Comparison of ENCODE assay signal across 14 cellular contexts in genomic region chr2:162025121-162025911, GRCh38. TPM values are rescaled to one million over a fixed set of nuclear protein-coding genes. Genes with fewer than 3 reads are reported as not detected.
DNase-seq lines count a peak whose midpoint lies in the region; ATAC-seq, FAIRE-seq and TF ChIP-seq lines count a peak whose summit lies in the region.
"Had no signal": no experiment of that assay in that cellular context is flagged by ENCODE, and none has a peak within 500 bp of the region (broad histone marks: within the 10 kb centered on the region; RNA-seq: fewer than 3 reads in every experiment).

No MANE protein-coding gene starts in this region.

- no peaks in the 10 kb centered on the region for H4K20me1 ChIP-seq in PC-3 (ENCODE audit: low read length)

- H3K27me3 Mint-ChIP-seq in activated naive CD4-positive, alpha-beta T cell treated with anti-CD3 and anti-CD28 coated beads, Interleukin-2, amount 10 ng/mL, durations not matched to agents 7 days and 5 days = no peaks in the 10 kb centered on the region
- H3K27me3 Mint-ChIP-seq: activated CD4-positive, alpha-beta memory T cell treated with anti-CD3 and anti-CD28 coated beads, Interleukin-2, amount 10 ng/mL, durations not matched to agents 7 days and 5 days had no signal

- no peaks in the 10 kb centered on the region for H3K9me3 ChIP-seq in PC-3 (ENCODE audit: low read length)
- no peaks in the 10 kb centered on the region for H3K9me3 ChIP-seq in effector memory CD4-positive, alpha-beta T cell (ENCODE audit: control insufficient read depth, low read length)
- H3K9me3 ChIP-seq: gastroesophageal sphincter, SJSA1 had no signal

- FAIRE-seq in urothelium cell line (lab: Jason Lieb, UNC) (peak; percentile 17), GM19239 (lab: Jason Lieb, UNC) (no peak)

- H3K4me1 Mint-ChIP-seq in activated naive CD4-positive, alpha-beta T cell treated with anti-CD3 and anti-CD28 coated beads, Interleukin-2, amount 10 ng/mL, durations not matched to agents 7 days and 5 days = peaks cover 53% of the 10 kb centered on the region

- H3K27me3 ChIP-seq in PC-3 (ENCODE audit: low read length) (no peaks in the 10 kb centered on the region), foreskin keratinocyte (no peaks in the 10 kb centered on the region)
- H3K27me3 ChIP-seq in effector memory CD4-positive, alpha-beta T cell (replicated peaks; ENCODE audit: control insufficient read depth, insufficient read depth, low read length, poor library complexity, severe bottlenecking) = no peaks in the 10 kb centered on the region
- H3K27me3 ChIP-seq: cardiac muscle cell, gastroesophageal sphincter had no signal

- H3K9me2 ChIP-seq in PC-3 (replicated peaks; ENCODE audit: low read length) = no peaks in the 10 kb centered on the region

- no peaks in the 10 kb centered on the region for H3K9me3 Mint-ChIP-seq in activated naive CD4-positive, alpha-beta T cell treated with anti-CD3 and anti-CD28 coated beads, Interleukin-2, amount 10 ng/mL, durations not matched to agents 7 days and 5 days
- H3K9me3 Mint-ChIP-seq: activated CD4-positive, alpha-beta memory T cell treated with anti-CD3 and anti-CD28 coated beads, Interleukin-2, amount 10 ng/mL, durations not matched to agents 7 days and 5 days had no signal

- intact Hi-C loops in PC-3 (cut with micrococcal nuclease) = loop anchor here (1.0 to 5.0 kb wide), 4 partner anchors 47 to 97 kb away; partner anchors contain the start of gene DPP4

- ATAC-seq in PC-3 (peak; percentile 62), foreskin keratinocyte (no peak)
- ATAC-seq: gastroesophageal sphincter had no signal

- H2AFZ ChIP-seq in PC-3 (ENCODE audit: low read length) = no peak overlapping the region

- no peak overlapping the region for H3K4me3 Mint-ChIP-seq in activated naive CD4-positive, alpha-beta T cell treated with anti-CD3 and anti-CD28 coated beads, Interleukin-2, amount 10 ng/mL, durations not matched to agents 7 days and 5 days
- H3K4me3 Mint-ChIP-seq: activated CD4-positive, alpha-beta memory T cell treated with anti-CD3 and anti-CD28 coated beads, Interleukin-2, amount 10 ng/mL, durations not matched to agents 7 days and 5 days had no signal

- CTCF ChIA-PET in activated naive CD4-positive, alpha-beta T cell treated with anti-CD3 and anti-CD28 coated beads, Interleukin-2, amount 10 ng/mL, durations not matched to agents 7 days and 5 days (lab: Charles Lee) = no interaction called here
- CTCF ChIA-PET in PC-3 (lab: Charles Lee) = interaction anchor here (0.6 kb wide), 1 partner anchor 647 kb away, joined by 3 read pairs; no protein-coding TSS in a partner anchor

- POLR2A ChIA-PET in PC-3 (lab: Charles Lee; ENCODE audit: unreplicated experiment) = no interaction called here

- peaks cover 88% of the 10 kb centered on the region for H3K36me3 Mint-ChIP-seq in activated naive CD4-positive, alpha-beta T cell treated with anti-CD3 and anti-CD28 coated beads, Interleukin-2, amount 10 ng/mL, durations not matched to agents 7 days and 5 days

- no peak for TF ChIP-seq CTCF in PC-3 (conservative IDR thresholded peaks at IDR 0.05; ENCODE audit: low read depth, low read length)
- no peak for TF ChIP-seq CTCF in fibroblast of pulmonary artery (IDR thresholded peaks at IDR 0.05; ENCODE audit: low read length, missing control alignments)
- no peak for TF ChIP-seq CTCF in foreskin keratinocyte (conservative IDR thresholded peaks at IDR 0.05)

- H3K36me3 ChIP-seq in PC-3 (ENCODE audit: low read depth, low read length) = no peaks in the 10 kb centered on the region
- peaks cover 7% of the 10 kb centered on the region for H3K36me3 ChIP-seq in effector memory CD4-positive, alpha-beta T cell (ENCODE audit: control insufficient read depth, insufficient read depth, low read length)
- H3K36me3 ChIP-seq: cardiac muscle cell, gastroesophageal sphincter, SJSA1 had no signal

- H3K27ac ChIP-seq in PC-3 (ENCODE audit: low read length) = peak overlapping the region; percentile 77
- no peak overlapping the region for H3K27ac ChIP-seq in effector memory CD4-positive, alpha-beta T cell (ENCODE audit: insufficient read depth, low read length, poor library complexity, severe bottlenecking)
- H3K27ac ChIP-seq in foreskin keratinocyte = no peak overlapping the region
- H3K27ac ChIP-seq: cardiac muscle cell, gastroesophageal sphincter, SJSA1 had no signal

- H3F3A ChIP-seq in PC-3 (ENCODE audit: low read length, unreplicated experiment) = peaks cover 5% of the 10 kb centered on the region

- H3K4me3 ChIP-seq in PC-3 (ENCODE audit: low read length) = peak overlapping the region; percentile 23; the same call in 1 of the 2 replicates
- H3K4me3 ChIP-seq in fibroblast of pulmonary artery (replicated peaks; ENCODE audit: low read depth, low read length) = no peak overlapping the region
- no peak overlapping the region for H3K4me3 ChIP-seq in effector memory CD4-positive, alpha-beta T cell (ENCODE audit: insufficient read depth, low read depth, low read length, poor library complexity, severe bottlenecking)
- H3K4me3 ChIP-seq: cardiac muscle cell, gastroesophageal sphincter, SJSA1 had no signal

- DNase-seq in activated naive CD4-positive, alpha-beta T cell treated with anti-CD3 and anti-CD28 coated beads, Interleukin-2, amount 10 ng/mL, durations not matched to agents 7 days and 5 days = no peak
- DNase-seq in activated naive CD4-positive, alpha-beta T cell treated with Interleukin-2 at 50 U/mL for 16 hours = no peak
- DNase-seq in PC-3 = peak; percentile 91
- peak; percentile 39 for DNase-seq in fibroblast of pulmonary artery (ENCODE audit: low read depth)
- peak; percentile 40 for DNase-seq in urothelium cell line (ENCODE audit: low spot score)
- no peak for DNase-seq in GM19239 (ENCODE audit: insufficient read length, low spot score)
- no peak for DNase-seq in effector memory CD4-positive, alpha-beta T cell
- no peak for DNase-seq in foreskin keratinocyte
- DNase-seq: activated CD4-positive, alpha-beta memory T cell treated with anti-CD3 and anti-CD28 coated beads, Interleukin-2, amount 10 ng/mL, durations not matched to agents 7 days and 5 days; C1 segment of cervical spinal cord; NCI-H446 had no signal

- H3K27ac Mint-ChIP-seq in activated naive CD4-positive, alpha-beta T cell treated with anti-CD3 and anti-CD28 coated beads, Interleukin-2, amount 10 ng/mL, durations not matched to agents 7 days and 5 days = peak overlapping the region; percentile 3

- peaks cover 71% of the 10 kb centered on the region for H3K4me1 ChIP-seq in PC-3 (ENCODE audit: insufficient read depth, low read length)
- H3K4me1 ChIP-seq in effector memory CD4-positive, alpha-beta T cell (ENCODE audit: control insufficient read depth, insufficient read depth, low read length, poor library complexity, severe bottlenecking) = no peaks in the 10 kb centered on the region
- H3K4me1 ChIP-seq in foreskin keratinocyte = peaks cover 14% of the 10 kb centered on the region
- H3K4me1 ChIP-seq: gastroesophageal sphincter, SJSA1 had no signal

- BruUV-seq in PC-3 (replicated peaks; lab: Mats Ljungman, UMichigan) = no TSS peak

- H3K79me2 ChIP-seq in PC-3 (ENCODE audit: low read length) = no peaks in the 10 kb centered on the region

- H3K4me2 ChIP-seq in PC-3 (ENCODE audit: low read length) = peak overlapping the region; percentile 61

- H3K9ac ChIP-seq in PC-3 (ENCODE audit: low read length) = peak overlapping the region; percentile 9; the same call in 1 of the 2 replicates

RNA-seq across cellular contexts. Expression of gene DPP4, which starts 48.7 kb away (rescaled TPM):
- total RNA-seq in PC-3 (2014; rRNA removed) = 14.8 and 23.3 TPM in 2 replicates
- 0.99 and 2.8 TPM in 2 replicates for total RNA-seq in foreskin keratinocyte
- polyA plus RNA-seq in foreskin keratinocyte = 0.43 and 1.00 TPM in 2 replicates
- total RNA-seq: cardiac muscle cell, SJSA1 had no signal

Comparison
In these comparisons a context has a peak if more than half of its experiments do, and no peak if none do; other contexts are left out.
1. DNase-seq: peak in PC-3 (single experiment), fibroblast of pulmonary artery (single experiment) and urothelium cell line (single experiment); none in activated naive CD4-positive, alpha-beta T cell treated with anti-CD3 and anti-CD28 coated beads, Interleukin-2, amount 10 ng/mL, durations not matched to agents 7 days and 5 days (single experiment), activated naive CD4-positive, alpha-beta T cell treated with Interleukin-2 at 50 U/mL for 16 hours (single experiment), GM19239 (single experiment), effector memory CD4-positive, alpha-beta T cell (0 of 3) and foreskin keratinocyte (0 of 2).